In genomic region chr13:99151516-99151915, GRCh38 we compare ENCODE assay signal across 9 cellular contexts. TPM values are rescaled to one million over a fixed set of nuclear protein-coding genes. Genes with fewer than 3 reads are reported as not detected.
DNase-seq lines count a peak whose midpoint lies in the region; ATAC-seq and TF ChIP-seq lines count a peak whose summit lies in the region.
"Had no signal": no experiment of that assay in that cellular context is flagged by ENCODE, and none has a peak within 500 bp of the region (broad histone marks: within the 10 kb centered on the region; RNA-seq: fewer than 3 reads in every experiment).

No MANE protein-coding gene starts in this region.

- H3K4me3 ChIP-seq in RWPE2 (ENCODE audit: severe bottlenecking): no peak overlapping the region

- H3K36me3 Mint-ChIP-seq in activated CD4-positive, alpha-beta T cell treated with anti-CD3 and anti-CD28 coated beads for 36 hours (ENCODE audit: low read depth): no peaks in the 10 kb centered on the region
- H3K36me3 Mint-ChIP-seq in T-cell: no peaks in the 10 kb centered on the region

- no peaks in the 10 kb centered on the region for H3K9me3 ChIP-seq in RWPE2 (ENCODE audit: severe bottlenecking)

- CTCF ChIA-PET in activated CD4-positive, alpha-beta T cell treated with anti-CD3 and anti-CD28 coated beads for 36 hours (lab: Charles Lee): interaction anchor here (0.6 kb wide), 1 partner anchor 12 kb away, joined by 5 read pairs; no protein-coding TSS in a partner anchor
- CTCF ChIA-PET in T-cell (lab: Charles Lee): no interaction called here

- H3K9me3 Mint-ChIP-seq in activated CD4-positive, alpha-beta T cell treated with anti-CD3 and anti-CD28 coated beads for 36 hours (ENCODE audit: low read depth): no peaks in the 10 kb centered on the region
- H3K9me3 Mint-ChIP-seq in T-cell: no peaks in the 10 kb centered on the region

- no peak overlapping the region for H3K27ac Mint-ChIP-seq in activated CD4-positive, alpha-beta T cell treated with anti-CD3 and anti-CD28 coated beads for 36 hours
- H3K27ac Mint-ChIP-seq in T-cell: no peak overlapping the region

- peaks cover 5% of the 10 kb centered on the region for H3K4me1 Mint-ChIP-seq in activated CD4-positive, alpha-beta T cell treated with anti-CD3 and anti-CD28 coated beads for 36 hours
- no peaks in the 10 kb centered on the region for H3K4me1 Mint-ChIP-seq in T-cell

- intact Hi-C loops in activated CD4-positive, alpha-beta T cell treated with anti-CD3 and anti-CD28 coated beads for 36 hours (cut with DNase I, micrococcal nuclease): no loop called here

- no peaks in the 10 kb centered on the region for H3K27me3 ChIP-seq in RWPE2 (ENCODE audit: insufficient read depth, poor library complexity, severe bottlenecking)

- DNase-seq in activated CD4-positive, alpha-beta T cell treated with anti-CD3 and anti-CD28 coated beads for 36 hours: peak; percentile 42
- DNase-seq in activated CD4-positive, alpha-beta T cell treated with anti-CD3 and anti-CD28 coated beads, Interleukin-2, amount 50 U/mL, for 4 hours: no peak
- DNase-seq in RWPE2 (ENCODE audit: low spot score): peak; percentile 79
- peak; percentile 59 for DNase-seq in renal cortical epithelial cell (ENCODE audit: low read depth)
- DNase-seq in NCI-H446 (lab: John Stamatoyannopoulos, UW): no peak
- no peak for DNase-seq in T-cell
- DNase-seq in NCI-H526 (lab: John Stamatoyannopoulos, UW): no peak

- H3K36me3 ChIP-seq in RWPE2 (ENCODE audit: low read depth): no peaks in the 10 kb centered on the region

- TF ChIP-seq CTCF in RWPE2 (IDR thresholded peaks at IDR 0.05; ENCODE audit: poor library complexity, severe bottlenecking): no peak

- POLR2A ChIA-PET in activated CD4-positive, alpha-beta T cell treated with anti-CD3 and anti-CD28 coated beads for 36 hours (lab: Charles Lee): no interaction called here
- POLR2A ChIA-PET in T-cell (lab: Charles Lee): interaction anchor here in 1 of 2 donors (0.6 kb wide), 1 partner anchor 63 kb away, joined by 3 read pairs; no protein-coding TSS in a partner anchor

- no peaks in the 10 kb centered on the region for H3K27me3 Mint-ChIP-seq in activated CD4-positive, alpha-beta T cell treated with anti-CD3 and anti-CD28 coated beads for 36 hours
- H3K27me3 Mint-ChIP-seq in T-cell: no peaks in the 10 kb centered on the region

- ATAC-seq in activated CD4-positive, alpha-beta T cell treated with anti-CD3 and anti-CD28 coated beads for 36 hours: peak; percentile 84
- peak; percentile 96 for ATAC-seq in HG02884 (IDR thresholded peaks at IDR 0.05; ENCODE audit: unreplicated experiment)
- ATAC-seq in RWPE2 (ENCODE audit: low read depth): peak; percentile 80
- no peak for ATAC-seq in T-cell (replicated peaks in 1 of 4)

- H3K4me1 ChIP-seq in RWPE2 (ENCODE audit: insufficient read depth, poor library complexity, severe bottlenecking): peaks cover 34% of the 10 kb centered on the region

- peak overlapping the region; percentile 89 for H3K27ac ChIP-seq in RWPE2 (ENCODE audit: poor library complexity, severe bottlenecking)
- H3K27ac ChIP-seq: 22Rv1 had no signal

- no peak overlapping the region for H3K4me3 Mint-ChIP-seq in activated CD4-positive, alpha-beta T cell treated with anti-CD3 and anti-CD28 coated beads for 36 hours
- H3K4me3 Mint-ChIP-seq in T-cell: no peak overlapping the region

RNA-seq across cellular contexts. Expression of gene UBAC2, which starts 49.1 kb away (rescaled TPM):
- 10 to 100 TPM; 48.4 to 56.3 TPM for total RNA-seq in activated CD4-positive, alpha-beta T cell treated with anti-CD3 and anti-CD28 coated beads for 36 hours
- total RNA-seq in renal cortical epithelial cell (32.8 and 63.5 TPM in 2 replicates), T-cell (10 to 100 TPM; 83.3 to 99.3 (median 84.9) TPM)

Comparison
In these comparisons a context has a peak if more than half of its experiments do, and no peak if none do; other contexts are left out.
1. DNase-seq: peak in activated CD4-positive, alpha-beta T cell treated with anti-CD3 and anti-CD28 coated beads for 36 hours (single experiment), RWPE2 (single experiment) and renal cortical epithelial cell (single experiment); none in activated CD4-positive, alpha-beta T cell treated with anti-CD3 and anti-CD28 coated beads, Interleukin-2, amount 50 U/mL, for 4 hours (0 of 2), NCI-H446 (0 of 2), T-cell (0 of 34) and NCI-H526 (0 of 2).
2. ATAC-seq: peak in activated CD4-positive, alpha-beta T cell treated with anti-CD3 and anti-CD28 coated beads for 36 hours (single experiment), HG02884 (single experiment) and RWPE2 (single experiment); none in T-cell (0 of 4).